ENCODE assay signal across 21 cellular contexts in the genomic region with DNA sequence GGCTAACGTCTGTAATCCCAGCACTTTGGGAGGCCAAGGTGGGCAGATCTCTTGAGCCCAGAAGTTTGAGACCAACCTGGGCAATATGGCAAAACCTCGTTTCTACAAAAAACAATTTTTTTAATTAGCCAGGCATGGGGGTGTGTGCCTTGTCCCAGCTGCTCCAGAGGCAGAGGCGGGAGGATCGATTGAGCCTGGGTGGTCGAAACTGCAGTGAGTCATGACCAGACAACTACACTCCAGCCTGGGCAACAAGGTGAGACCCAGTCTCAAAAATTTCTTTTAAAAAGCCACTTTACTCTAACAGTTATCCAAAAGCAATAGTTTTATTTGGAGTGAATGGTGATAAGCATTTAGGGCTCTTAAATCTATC. TPM values are rescaled to one million over a fixed set of nuclear protein-coding genes. Genes with fewer than 3 reads are reported as not detected.
DNase-seq lines count a peak whose midpoint lies in the region; ATAC-seq and TF ChIP-seq lines count a peak whose summit lies in the region.
"Had no signal": no experiment of that assay in that cellular context is flagged by ENCODE, and none has a peak within 500 bp of the region (broad histone marks: within the 10 kb centered on the region; RNA-seq: fewer than 3 reads in every experiment).

No MANE protein-coding gene starts in this region.

- peaks cover 54% of the 10 kb centered on the region for H3K4me1 Mint-ChIP-seq in activated CD8-positive, alpha-beta memory T cell treated with anti-CD3 and anti-CD28 coated beads, Interleukin-2, amount 10 ng/mL, durations not matched to agents 7 days and 5 days
- peaks cover 47 to 80% (median 70%) of the 10 kb centered on the region in 3 donors for H3K4me1 Mint-ChIP-seq in CD8-positive, alpha-beta memory T cell
- H3K4me1 Mint-ChIP-seq: brain, CD14-positive monocyte had no signal

- peaks cover 71% of the 10 kb centered on the region for H3K36me3 Mint-ChIP-seq in activated CD8-positive, alpha-beta memory T cell treated with anti-CD3 and anti-CD28 coated beads, Interleukin-2, amount 10 ng/mL, durations not matched to agents 7 days and 5 days
- H3K36me3 Mint-ChIP-seq in CD8-positive, alpha-beta memory T cell, result peaks cover 12 to 73% (median 36%) of the 10 kb centered on the region in 3 donors

- H3K4me3 ChIP-seq in CD8-positive, alpha-beta memory T cell (ENCODE audit: low read length), result no peak overlapping the region
- no peak overlapping the region for H3K4me3 ChIP-seq in RWPE2 (ENCODE audit: severe bottlenecking)
- no peak overlapping the region for H3K4me3 ChIP-seq in effector memory CD4-positive, alpha-beta T cell (ENCODE audit: insufficient read depth, low read depth, low read length, poor library complexity, severe bottlenecking)
- H3K4me3 ChIP-seq: coronary artery, heart left ventricle, left lung, testis had no signal

- H3K9me3 ChIP-seq in CD8-positive, alpha-beta memory T cell (ENCODE audit: low read length), result no peaks in the 10 kb centered on the region
- no peaks in the 10 kb centered on the region for H3K9me3 ChIP-seq in RWPE2 (ENCODE audit: severe bottlenecking)
- H3K9me3 ChIP-seq in effector memory CD4-positive, alpha-beta T cell (ENCODE audit: control insufficient read depth, low read length), result no peaks in the 10 kb centered on the region
- H3K9me3 ChIP-seq: heart left ventricle, left lung, testis had no signal

- H3K27ac Mint-ChIP-seq in activated CD8-positive, alpha-beta memory T cell treated with anti-CD3 and anti-CD28 coated beads, Interleukin-2, amount 10 ng/mL, durations not matched to agents 7 days and 5 days, result peak overlapping the region; percentile 62
- peak overlapping the region in 4 of 8 donors; percentile 37 to 82 (median 61) for H3K27ac Mint-ChIP-seq in CD8-positive, alpha-beta memory T cell
- H3K27ac Mint-ChIP-seq: activated naive CD8-positive, alpha-beta T cell; brain had no signal

- POLR2A ChIA-PET in CD8-positive, alpha-beta memory T cell (lab: Charles Lee), result interaction anchor here (0.6 kb wide), 1 partner anchor 127 kb away, joined by 3 read pairs; no protein-coding TSS in a partner anchor

- H3K27me3 ChIP-seq in CD8-positive, alpha-beta memory T cell (ENCODE audit: insufficient read depth, low read length, poor library complexity, severe bottlenecking), result no peaks in the 10 kb centered on the region
- H3K27me3 ChIP-seq in RWPE2 (ENCODE audit: insufficient read depth, poor library complexity, severe bottlenecking), result no peaks in the 10 kb centered on the region
- no peaks in the 10 kb centered on the region for H3K27me3 ChIP-seq in effector memory CD4-positive, alpha-beta T cell (replicated peaks; ENCODE audit: control insufficient read depth, insufficient read depth, low read length, poor library complexity, severe bottlenecking)
- H3K27me3 ChIP-seq: heart left ventricle, left lung, testis had no signal

- H3K4me1 ChIP-seq in CD8-positive, alpha-beta memory T cell (ENCODE audit: insufficient read depth, low read length), result peaks cover 12% of the 10 kb centered on the region
- no peaks in the 10 kb centered on the region for H3K4me1 ChIP-seq in RWPE2 (ENCODE audit: insufficient read depth, poor library complexity, severe bottlenecking)
- H3K4me1 ChIP-seq in effector memory CD4-positive, alpha-beta T cell (ENCODE audit: control insufficient read depth, insufficient read depth, low read length, poor library complexity, severe bottlenecking), result peaks cover 3% of the 10 kb centered on the region
- H3K4me1 ChIP-seq: heart left ventricle, left lung, testis had no signal

- no peaks in the 10 kb centered on the region for H3K9me3 Mint-ChIP-seq in activated CD8-positive, alpha-beta memory T cell treated with anti-CD3 and anti-CD28 coated beads, Interleukin-2, amount 10 ng/mL, durations not matched to agents 7 days and 5 days (ENCODE audit: low read depth)
- no peaks in the 10 kb centered on the region for H3K9me3 Mint-ChIP-seq in CD8-positive, alpha-beta memory T cell
- H3K9me3 Mint-ChIP-seq: brain, CD14-positive monocyte had no signal

- TF ChIP-seq CTCF in RWPE2 (IDR thresholded peaks at IDR 0.05; ENCODE audit: poor library complexity, severe bottlenecking), result no peak

- peak; percentile 43 for ATAC-seq in activated CD8-positive, alpha-beta memory T cell treated with anti-CD3 and anti-CD28 coated beads, Interleukin-2, amount 10 ng/mL, durations not matched to agents 7 days and 5 days
- ATAC-seq in RWPE2 (ENCODE audit: low read depth), result peak; percentile 19; the same call in 1 of the 3 replicates
- no peak for ATAC-seq in GM18498 (IDR thresholded peaks at IDR 0.05; ENCODE audit: unreplicated experiment)
- ATAC-seq: heart left ventricle, left lung had no signal

- no peak for DNase-seq in activated CD8-positive, alpha-beta memory T cell treated with anti-CD3 and anti-CD28 coated beads, Interleukin-2, amount 10 ng/mL, durations not matched to agents 7 days and 5 days
- no peak for DNase-seq in activated CD8-positive, alpha-beta memory T cell treated with anti-CD3 and anti-CD28 coated beads for 24 hours
- DNase-seq in CD8-positive, alpha-beta memory T cell, result no peak
- DNase-seq in RWPE2 (ENCODE audit: low spot score) (no peak), cardiac septum (ENCODE audit: low spot score) (no peak), NCI-H345 (lab: John Stamatoyannopoulos, UW) (no peak)
- DNase-seq in effector memory CD4-positive, alpha-beta T cell, result no peak
- DNase-seq: DMS79, heart left ventricle, left lung, NCI-H1105, NCI-H2081, NCI-H510A treated with DMSO at 0.1 percent for 48 hours, retina, Right ventricle myocardium superior, testis had no signal

- no peaks in the 10 kb centered on the region for H3K36me3 ChIP-seq in CD8-positive, alpha-beta memory T cell (ENCODE audit: insufficient read depth, low read length)
- peaks cover 83% of the 10 kb centered on the region for H3K36me3 ChIP-seq in RWPE2 (ENCODE audit: low read depth)
- H3K36me3 ChIP-seq in effector memory CD4-positive, alpha-beta T cell (ENCODE audit: control insufficient read depth, insufficient read depth, low read length), result peaks cover 18% of the 10 kb centered on the region

- intact Hi-C loops in cardiac septum (cut with DNase I), result no loop called here

- peak overlapping the region; percentile 1 for H3K27ac ChIP-seq in CD8-positive, alpha-beta memory T cell (ENCODE audit: low read depth, low read length)
- no peak overlapping the region for H3K27ac ChIP-seq in RWPE2 (ENCODE audit: poor library complexity, severe bottlenecking)
- peak overlapping the region; percentile 12 for H3K27ac ChIP-seq in effector memory CD4-positive, alpha-beta T cell (ENCODE audit: insufficient read depth, low read length, poor library complexity, severe bottlenecking)
- H3K27ac ChIP-seq: coronary artery, heart left ventricle, left lung, testis had no signal

- CTCF ChIA-PET in activated CD8-positive, alpha-beta memory T cell treated with anti-CD3 and anti-CD28 coated beads, Interleukin-2, amount 10 ng/mL, durations not matched to agents 7 days and 5 days (lab: Charles Lee), result interaction anchor here (5.8 kb wide), 1 partner anchor 24 kb away, joined by 34 read pairs; no protein-coding TSS in a partner anchor
- CTCF ChIA-PET in CD8-positive, alpha-beta memory T cell (lab: Charles Lee), result interaction anchor here (0.7 kb wide), 1 partner anchor 24 kb away, joined by 3 read pairs; no protein-coding TSS in a partner anchor

- H3K4me3 Mint-ChIP-seq in activated CD8-positive, alpha-beta memory T cell treated with anti-CD3 and anti-CD28 coated beads, Interleukin-2, amount 10 ng/mL, durations not matched to agents 7 days and 5 days, result no peak overlapping the region
- peak overlapping the region in 2 of 7 donors; percentile 28 to 57 for H3K4me3 Mint-ChIP-seq in CD8-positive, alpha-beta memory T cell
- H3K4me3 Mint-ChIP-seq: activated naive CD8-positive, alpha-beta T cell; brain; CD14-positive monocyte had no signal

- H3K27me3 Mint-ChIP-seq in activated CD8-positive, alpha-beta memory T cell treated with anti-CD3 and anti-CD28 coated beads, Interleukin-2, amount 10 ng/mL, durations not matched to agents 7 days and 5 days, result no peaks in the 10 kb centered on the region
- no peaks in the 10 kb centered on the region for H3K27me3 Mint-ChIP-seq in CD8-positive, alpha-beta memory T cell
- H3K27me3 Mint-ChIP-seq: activated naive CD8-positive, alpha-beta T cell; brain had no signal

RNA-seq across cellular contexts. Expression of gene TRIM59, which starts 12.5 kb away (rescaled TPM):
- 10 to 100 TPM; 48.0 to 51.6 TPM for total RNA-seq in activated CD8-positive, alpha-beta memory T cell treated with anti-CD3 and anti-CD28 coated beads, Interleukin-2, amount 10 ng/mL, durations not matched to agents 7 days and 5 days
- 10 to 100 TPM; 30.7 to 31.4 TPM for total RNA-seq in CD8-positive, alpha-beta memory T cell
- polyA plus RNA-seq in CD8-positive, alpha-beta memory T cell, result 25.1 TPM
- total RNA-seq in cardiac septum, result 0.51 TPM

RNA-seq across cellular contexts. Expression of gene SMC4, which starts 37.6 kb away (rescaled TPM):
- 100 to 1,000 TPM; 251 to 279 TPM for total RNA-seq in activated CD8-positive, alpha-beta memory T cell treated with anti-CD3 and anti-CD28 coated beads, Interleukin-2, amount 10 ng/mL, durations not matched to agents 7 days and 5 days
- total RNA-seq in CD8-positive, alpha-beta memory T cell, result 100 to 1,000 TPM; 120 to 123 TPM
- 45.0 TPM for polyA plus RNA-seq in CD8-positive, alpha-beta memory T cell
- 17.5 TPM for total RNA-seq in cardiac septum

RNA-seq across cellular contexts. Expression of gene IFT80, which starts 38.0 kb away (rescaled TPM):
- 10 to 100 TPM; 25.4 to 26.3 TPM for total RNA-seq in activated CD8-positive, alpha-beta memory T cell treated with anti-CD3 and anti-CD28 coated beads, Interleukin-2, amount 10 ng/mL, durations not matched to agents 7 days and 5 days
- 10 to 100 TPM in 1 of 2 experiments, 1 to 10 TPM in 1; 9.4 to 12.9 TPM for total RNA-seq in CD8-positive, alpha-beta memory T cell
- 3.0 TPM for polyA plus RNA-seq in CD8-positive, alpha-beta memory T cell
- 10.7 TPM for total RNA-seq in cardiac septum

Comparison
In these comparisons a context has a peak if more than half of its experiments do, and no peak if none do; other contexts are left out.
1. RNA of gene TRIM59, which starts 12.5 kb away (total RNA-seq): 48.0 to 51.6 TPM in activated CD8-positive, alpha-beta memory T cell treated with anti-CD3 and anti-CD28 coated beads, Interleukin-2, amount 10 ng/mL, durations not matched to agents 7 days and 5 days and 30.7 to 31.4 TPM in CD8-positive, alpha-beta memory T cell; 0.51 TPM in cardiac septum (single experiment); every median in the first group is over 10 times any median in the second.